Comparison of ENCODE assay signal across 22 cellular contexts in genomic region chr7:45648671-45648995, GRCh38.
"Had no signal": no experiment of that assay in that cellular context is flagged by ENCODE, and none has a peak within 500 bp of the region (broad histone marks: within the 10 kb centered on the region; RNA-seq: fewer than 3 reads in every experiment).

No MANE protein-coding gene starts in this region.

- H3K27ac ChIP-seq: SJCRH30 had no signal

- ATAC-seq: Right ventricle myocardium inferior, SK-N-SH treated with all-trans-retinoic acid at 6 μM for 48 hours had no signal

- DNase-seq: IMR-90, Karpas-422, KG1, MG63, NCI-H1092, NCI-H1105 treated with DMSO at 0.1 percent for 48 hours, NCI-H1417 treated with DMSO at 0.1 percent for 48 hours, NCI-H146, NCI-H1694 treated with DMSO at 0.1 percent for 48 hours, NCI-H1930, NCI-H2081, NCI-H2107, NCI-H2227 treated with DMSO at 0.1 percent for 48 hours, NCI-H524, NCI-H526 treated with DMSO at 0.1 percent for 48 hours, NCI-H774, RPMI8226, SHP77 treated with DMSO at 0.1 percent for 48 hours, SJCRH30 had no signal

- FAIRE-seq: RCC 7860 had no signal
